In the genomic region with DNA sequence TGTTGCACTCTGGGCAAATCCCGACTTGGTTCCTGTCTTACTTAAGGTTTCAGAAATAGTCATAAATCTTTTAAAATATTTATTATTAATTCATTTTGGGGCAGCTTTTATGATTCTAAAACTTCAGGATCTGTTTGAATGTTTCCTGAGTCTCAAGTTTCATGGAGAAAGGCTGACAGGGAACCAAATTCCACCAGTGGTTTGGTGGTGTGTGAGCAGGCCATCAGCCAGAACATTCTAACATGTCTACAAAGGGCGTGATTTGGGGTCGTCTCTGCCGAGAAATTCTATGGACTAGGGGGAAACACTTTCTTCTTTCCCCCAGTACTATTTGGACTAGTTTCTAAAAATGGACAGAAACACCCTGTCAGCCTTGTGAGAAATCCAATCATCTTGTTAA, we compare ENCODE assay signal across 19 cellular contexts.
DNase-seq lines count a peak whose midpoint lies in the region; ATAC-seq and TF ChIP-seq lines count a peak whose summit lies in the region.
"Had no signal": no experiment of that assay in that cellular context is flagged by ENCODE, and none has a peak within 500 bp of the region (broad histone marks: within the 10 kb centered on the region; RNA-seq: fewer than 3 reads in every experiment).

No MANE protein-coding gene starts in this region.

- peak overlapping the region in 3 of 5 experiments; percentile 9 to 98 (median 97) for H3K27ac Mint-ChIP-seq in brain

- H3K9me3 ChIP-seq in heart left ventricle = no peaks in the 10 kb centered on the region

- no peaks in the 10 kb centered on the region for H3K36me3 Mint-ChIP-seq in brain
- H3K36me3 Mint-ChIP-seq: CD4-positive, CD25-positive, alpha-beta regulatory T cell had no signal

- no peaks in the 10 kb centered on the region for H3K36me3 ChIP-seq in heart left ventricle

- H3K27ac ChIP-seq in heart left ventricle (peak overlapping the region in 9 of 12 donors; percentile 6 to 73 (median 56)), skin epidermis (peak overlapping the region in 14 of 21 experiments; percentile 23 to 87 (median 47))
- H3K27ac ChIP-seq: PC-9 had no signal

- H3K9me3 Mint-ChIP-seq in brain = no peaks in the 10 kb centered on the region

- H3K27me3 ChIP-seq in heart left ventricle = no peaks in the 10 kb centered on the region

- H3K4me3 ChIP-seq in heart left ventricle (peak overlapping the region in 1 of 12 donors; percentile 42), skin epidermis (no peak overlapping the region)
- H3K4me3 ChIP-seq: GM12878, PC-9 had no signal

- peaks cover 7% of the 10 kb centered on the region for H3K27me3 Mint-ChIP-seq in brain
- H3K27me3 Mint-ChIP-seq: CD4-positive, CD25-positive, alpha-beta regulatory T cell had no signal

- intact Hi-C loops in heart left ventricle (cut with DNase I) (loop anchor here in 3 of 10 donors (5.0 to 10.0 kb wide), 3 partner anchors 59 to 367 kb away; a partner anchor contains a TSS), Right ventricle myocardium superior (cut with DNase I) (no loop called here)

- no peak for TF ChIP-seq CTCF in heart left ventricle (IDR thresholded peaks at IDR 0.05)
- TF ChIP-seq CTCF in brain (conservative IDR thresholded peaks at IDR 0.05) = no peak

- DNase-seq in heart left ventricle (no peak), Right ventricle myocardium superior (no peak), myocyte (ENCODE audit: low read depth) (peak; percentile 75), DMS153 (lab: John Stamatoyannopoulos, UW) (no peak), cerebellar cortex (ENCODE audit: low spot score) (no peak)
- DNase-seq: AML-193; Calu3; CD4-positive, CD25-positive, alpha-beta regulatory T cell; DMS79; HCEC 1CT; NCI-H1048; NCI-H146; NCI-H2107; NCI-H69; PC-9 had no signal

- no peak for ATAC-seq in heart left ventricle
- ATAC-seq in Right ventricle myocardium superior (ENCODE audit: poor library complexity) = no peak
- ATAC-seq in HG02870 (IDR thresholded peaks at IDR 0.05; ENCODE audit: unreplicated experiment) = no peak
- ATAC-seq: GM12878 had no signal

- H3K4me1 ChIP-seq in heart left ventricle = peaks cover 0 to 30% (median 9%) of the 10 kb centered on the region in 12 donors

- peak overlapping the region in 2 of 5 experiments; percentile 78 to 88 for H3K4me3 Mint-ChIP-seq in brain
- H3K4me3 Mint-ChIP-seq: CD4-positive, CD25-positive, alpha-beta regulatory T cell had no signal

- TF ChIP-seq POLR2A in heart left ventricle (IDR thresholded peaks at IDR 0.05) = no peak

- H3K4me1 Mint-ChIP-seq in brain = peaks cover 72% of the 10 kb centered on the region
- H3K4me1 Mint-ChIP-seq: CD4-positive, CD25-positive, alpha-beta regulatory T cell had no signal

- 71 to 82% (median 75%) methylated on average over 4 of the region's 4 CpGs for WGBS in heart left ventricle, 4 donors
